ENCODE assay signal across 1 cellular context in the genomic region with DNA sequence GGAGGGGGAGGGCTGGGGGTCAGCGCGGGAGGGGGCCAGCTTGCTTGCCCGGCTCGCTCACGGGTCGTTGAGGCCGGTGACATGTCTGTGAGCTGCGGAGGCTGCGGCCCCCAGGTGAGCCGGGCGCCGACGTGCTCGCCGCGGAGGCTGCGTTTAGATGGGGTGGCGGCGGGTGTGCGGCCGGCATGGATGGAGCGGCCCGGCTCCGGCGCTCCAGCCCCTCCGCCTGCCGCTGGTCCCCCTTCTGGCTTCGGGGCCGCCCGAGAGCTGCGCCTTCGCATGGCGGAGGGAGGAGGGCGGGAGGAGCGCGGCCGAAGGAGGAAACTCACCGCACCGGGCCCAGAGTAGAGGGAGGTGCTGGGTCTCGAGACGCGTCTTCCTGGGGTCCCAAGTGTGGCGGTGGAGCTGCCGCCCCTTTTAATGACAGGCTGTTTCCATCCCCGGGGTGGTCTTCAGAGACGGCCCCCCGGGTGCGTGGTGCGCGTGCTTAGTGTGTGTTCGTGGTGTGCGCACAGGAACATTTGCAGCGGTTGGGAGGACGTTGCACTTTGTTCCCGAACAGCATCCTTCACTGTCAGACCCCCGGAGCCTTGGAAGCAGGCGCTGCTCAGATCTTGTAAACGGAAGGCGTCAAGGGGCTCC.
TF ChIP-seq lines count a peak whose summit lies in the region.

A gene with protein sequence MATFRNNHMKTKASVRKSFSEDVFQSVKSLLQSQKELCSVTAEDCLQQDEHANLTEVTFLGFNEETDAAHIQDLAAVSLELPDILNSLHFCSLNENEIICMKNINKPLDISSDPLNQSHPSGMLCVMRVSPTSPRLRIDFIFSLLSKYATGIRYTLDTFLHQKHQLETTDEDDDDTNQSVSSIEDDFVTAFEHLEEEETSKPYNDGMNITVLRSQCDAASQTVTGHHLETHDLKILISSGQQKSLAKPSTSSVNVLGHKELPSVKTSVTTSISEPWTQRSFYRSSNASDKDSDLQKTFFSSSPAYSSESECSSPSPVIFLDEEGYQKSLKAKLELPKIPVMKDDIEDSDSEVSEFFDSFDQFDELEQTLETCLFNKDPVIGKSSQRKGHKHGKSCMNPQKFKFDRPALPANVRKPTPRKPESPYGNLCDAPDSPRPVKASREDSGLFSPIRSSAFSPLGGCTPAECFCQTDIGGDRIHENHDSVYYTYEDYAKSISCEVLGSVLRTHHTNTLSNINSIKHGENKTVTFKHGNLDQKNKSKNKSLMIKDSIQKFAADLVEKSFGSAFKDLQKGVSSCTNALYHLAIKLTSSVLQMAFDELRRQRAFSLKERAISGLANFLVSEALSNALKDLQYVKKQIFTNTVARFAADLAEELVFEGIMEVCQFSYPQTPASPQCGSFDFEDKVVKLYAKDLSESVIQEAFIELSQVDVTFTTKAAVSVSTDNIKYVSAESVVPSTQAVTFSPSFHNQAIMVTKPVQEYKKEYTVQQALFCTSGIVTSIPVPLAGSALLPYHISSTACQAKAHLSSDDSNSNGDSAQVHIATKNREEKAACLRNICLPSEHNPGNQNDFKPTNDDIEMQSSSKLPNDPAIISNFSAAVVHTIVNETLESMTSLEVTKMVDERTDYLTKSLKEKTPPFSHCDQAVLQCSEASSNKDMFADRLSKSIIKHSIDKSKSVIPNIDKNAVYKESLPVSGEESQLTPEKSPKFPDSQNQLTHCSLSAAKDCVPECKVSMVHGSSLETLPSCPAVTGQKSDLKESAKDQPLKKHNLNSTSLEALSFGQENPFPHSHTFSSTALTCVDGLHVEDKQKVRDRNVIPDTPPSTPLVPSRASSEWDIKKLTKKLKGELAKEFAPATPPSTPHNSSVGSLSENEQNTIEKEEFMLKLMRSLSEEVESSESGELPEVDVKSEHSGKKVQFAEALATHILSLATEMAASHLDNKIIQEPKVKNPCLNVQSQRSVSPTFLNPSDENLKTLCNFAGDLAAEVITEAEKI (N-terminal part only) (plus strand): TSS at position 38 of the 642 bp plus-strand sequence. CDS start 14,197 bp downstream, outside the sequence.

TF ChIP-seq in HepG2, 621 proteins besides CTCF, POLR2A, EP300 and RAD21 (continued from another document):
- TF ChIP-seq HDAC1 (CRISPR knock-in tag; IDR thresholded peaks at IDR 0.05), result peak; percentile 15; the same call in 1 of the 2 replicates
- TF ChIP-seq PITX1 (CRISPR knock-in tag; IDR thresholded peaks at IDR 0.05), result peak; percentile 23; the same call in 1 of the 2 replicates
- TF ChIP-seq ZNF263 (CRISPR knock-in tag; IDR thresholded peaks at IDR 0.05), result peak; percentile 94
- 0 out of 2 replicates have a peak, but pooled peaks have one; percentile 42 for TF ChIP-seq TAF1 (CRISPR knock-in tag; IDR thresholded peaks at IDR 0.05)
- peak; percentile 62; the same call in 1 of the 2 replicates for TF ChIP-seq ZFYVE20 (CRISPR knock-in tag; IDR thresholded peaks at IDR 0.05; ENCODE audit: borderline replicate concordance, low read depth)
- peak; percentile 90 for TF ChIP-seq RNF2 (conservative IDR thresholded peaks at IDR 0.05; ENCODE audit: low read depth)
- no peak for TF ChIP-seq U2AF1 (optimal IDR thresholded peaks at IDR 0.05; ENCODE audit: low read depth, low read length)
- peak; percentile 31; the same call in 1 of the 2 replicates for TF ChIP-seq CAMTA2 (CRISPR knock-in tag; IDR thresholded peaks at IDR 0.05; ENCODE audit: borderline replicate concordance)
- no peak for TF ChIP-seq ZNF317 (CRISPR knock-in tag; IDR thresholded peaks at IDR 0.05)
- peak; percentile 59 for TF ChIP-seq AGO2 (optimal IDR thresholded peaks at IDR 0.05; ENCODE audit: low read depth, low read length)
- TF ChIP-seq ZFX (CRISPR knock-in tag; IDR thresholded peaks at IDR 0.05; ENCODE audit: low read depth), result peak; percentile 50
- TF ChIP-seq, protein P1, sequence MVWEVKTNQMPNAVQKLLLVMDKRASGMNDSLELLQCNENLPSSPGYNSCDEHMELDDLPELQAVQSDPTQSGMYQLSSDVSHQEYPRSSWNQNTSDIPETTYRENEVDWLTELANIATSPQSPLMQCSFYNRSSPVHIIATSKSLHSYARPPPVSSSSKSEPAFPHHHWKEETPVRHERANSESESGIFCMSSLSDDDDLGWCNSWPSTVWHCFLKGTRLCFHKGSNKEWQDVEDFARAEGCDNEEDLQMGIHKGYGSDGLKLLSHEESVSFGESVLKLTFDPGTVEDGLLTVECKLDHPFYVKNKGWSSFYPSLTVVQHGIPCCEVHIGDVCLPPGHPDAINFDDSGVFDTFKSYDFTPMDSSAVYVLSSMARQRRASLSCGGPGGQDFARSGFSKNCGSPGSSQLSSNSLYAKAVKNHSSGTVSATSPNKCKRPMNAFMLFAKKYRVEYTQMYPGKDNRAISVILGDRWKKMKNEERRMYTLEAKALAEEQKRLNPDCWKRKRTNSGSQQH (CRISPR knock-in tag; IDR thresholded peaks at IDR 0.05; ENCODE audit: low read depth), result 0 out of 2 replicates have a peak, but pooled peaks have one; percentile 29
- TF ChIP-seq GATAD2A (CRISPR knock-in tag; IDR thresholded peaks at IDR 0.05), result 0 out of 2 replicates have a peak, but pooled peaks have one; percentile 23
- 0 out of 2 replicates have a peak, but pooled peaks have one; percentile 27 for TF ChIP-seq IRX3 (CRISPR knock-in tag; IDR thresholded peaks at IDR 0.05; ENCODE audit: borderline replicate concordance, low read depth)
- TF ChIP-seq, protein P2, sequence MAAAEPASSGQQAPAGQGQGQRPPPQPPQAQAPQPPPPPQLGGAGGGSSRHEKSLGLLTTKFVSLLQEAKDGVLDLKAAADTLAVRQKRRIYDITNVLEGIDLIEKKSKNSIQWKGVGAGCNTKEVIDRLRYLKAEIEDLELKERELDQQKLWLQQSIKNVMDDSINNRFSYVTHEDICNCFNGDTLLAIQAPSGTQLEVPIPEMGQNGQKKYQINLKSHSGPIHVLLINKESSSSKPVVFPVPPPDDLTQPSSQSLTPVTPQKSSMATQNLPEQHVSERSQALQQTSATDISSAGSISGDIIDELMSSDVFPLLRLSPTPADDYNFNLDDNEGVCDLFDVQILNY (CRISPR knock-in tag; conservative IDR thresholded peaks at IDR 0.05), result no peak
- peak; percentile 41; the same call in 1 of the 2 replicates for TF ChIP-seq BORCS8-MEF2B (CRISPR knock-in tag; IDR thresholded peaks at IDR 0.05)
- TF ChIP-seq HNRNPLL (IDR thresholded peaks at IDR 0.05; ENCODE audit: low read depth, low read length, poor library complexity, severe bottlenecking), result peak; percentile 93
- peak; percentile 27; the same call in 1 of the 2 replicates for TF ChIP-seq SRY (CRISPR knock-in tag; IDR thresholded peaks at IDR 0.05)
- peak; percentile 42 for TF ChIP-seq MYC (CRISPR knock-in tag; IDR thresholded peaks at IDR 0.05; ENCODE audit: borderline replicate concordance)
- TF ChIP-seq, protein P3, sequence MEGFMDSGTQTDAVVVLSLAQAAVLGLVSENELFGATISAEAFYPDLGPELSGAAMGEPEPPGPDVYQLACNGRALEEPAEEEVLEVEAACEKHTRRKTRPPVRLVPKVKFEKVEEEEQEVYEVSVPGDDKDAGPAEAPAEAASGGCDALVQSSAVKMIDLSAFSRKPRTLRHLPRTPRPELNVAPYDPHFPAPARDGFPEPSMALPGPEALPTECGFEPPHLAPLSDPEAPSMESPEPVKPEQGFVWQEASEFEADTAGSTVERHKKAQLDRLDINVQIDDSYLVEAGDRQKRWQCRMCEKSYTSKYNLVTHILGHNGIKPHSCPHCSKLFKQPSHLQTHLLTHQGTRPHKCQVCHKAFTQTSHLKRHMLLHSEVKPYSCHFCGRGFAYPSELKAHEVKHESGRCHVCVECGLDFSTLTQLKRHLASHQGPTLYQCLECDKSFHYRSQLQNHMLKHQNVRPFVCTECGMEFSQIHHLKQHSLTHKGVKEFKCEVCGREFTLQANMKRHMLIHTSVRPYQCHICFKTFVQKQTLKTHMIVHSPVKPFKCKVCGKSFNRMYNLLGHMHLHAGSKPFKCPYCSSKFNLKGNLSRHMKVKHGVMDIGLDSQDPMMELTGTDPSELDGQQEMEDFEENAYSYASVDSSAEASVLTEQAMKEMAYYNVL (CRISPR knock-in tag; IDR thresholded peaks at IDR 0.05; ENCODE audit: borderline replicate concordance), result 0 out of 2 replicates have a peak, but pooled peaks have one; percentile 34
- TF ChIP-seq, protein P4, sequence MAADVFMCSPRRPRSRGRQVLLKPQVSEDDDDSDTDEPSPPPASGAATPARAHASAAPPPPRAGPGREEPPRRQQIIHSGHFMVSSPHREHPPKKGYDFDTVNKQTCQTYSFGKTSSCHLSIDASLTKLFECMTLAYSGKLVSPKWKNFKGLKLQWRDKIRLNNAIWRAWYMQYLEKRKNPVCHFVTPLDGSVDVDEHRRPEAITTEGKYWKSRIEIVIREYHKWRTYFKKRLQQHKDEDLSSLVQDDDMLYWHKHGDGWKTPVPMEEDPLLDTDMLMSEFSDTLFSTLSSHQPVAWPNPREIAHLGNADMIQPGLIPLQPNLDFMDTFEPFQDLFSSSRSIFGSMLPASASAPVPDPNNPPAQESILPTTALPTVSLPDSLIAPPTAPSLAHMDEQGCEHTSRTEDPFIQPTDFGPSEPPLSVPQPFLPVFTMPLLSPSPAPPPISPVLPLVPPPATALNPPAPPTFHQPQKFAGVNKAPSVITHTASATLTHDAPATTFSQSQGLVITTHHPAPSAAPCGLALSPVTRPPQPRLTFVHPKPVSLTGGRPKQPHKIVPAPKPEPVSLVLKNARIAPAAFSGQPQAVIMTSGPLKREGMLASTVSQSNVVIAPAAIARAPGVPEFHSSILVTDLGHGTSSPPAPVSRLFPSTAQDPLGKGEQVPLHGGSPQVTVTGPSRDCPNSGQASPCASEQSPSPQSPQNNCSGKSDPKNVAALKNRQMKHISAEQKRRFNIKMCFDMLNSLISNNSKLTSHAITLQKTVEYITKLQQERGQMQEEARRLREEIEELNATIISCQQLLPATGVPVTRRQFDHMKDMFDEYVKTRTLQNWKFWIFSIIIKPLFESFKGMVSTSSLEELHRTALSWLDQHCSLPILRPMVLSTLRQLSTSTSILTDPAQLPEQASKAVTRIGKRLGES (CRISPR knock-in tag; IDR thresholded peaks at IDR 0.05; ENCODE audit: borderline replicate concordance), result no peak
- TF ChIP-seq ETV6 (CRISPR knock-in tag; conservative IDR thresholded peaks at IDR 0.05), result no peak
- TF ChIP-seq ZNF564 (CRISPR knock-in tag; IDR thresholded peaks at IDR 0.05), result peak; percentile 12; the same call in 1 of the 2 replicates
